Comparison of ENCODE assay signal across 1 cellular context in the genomic region with DNA sequence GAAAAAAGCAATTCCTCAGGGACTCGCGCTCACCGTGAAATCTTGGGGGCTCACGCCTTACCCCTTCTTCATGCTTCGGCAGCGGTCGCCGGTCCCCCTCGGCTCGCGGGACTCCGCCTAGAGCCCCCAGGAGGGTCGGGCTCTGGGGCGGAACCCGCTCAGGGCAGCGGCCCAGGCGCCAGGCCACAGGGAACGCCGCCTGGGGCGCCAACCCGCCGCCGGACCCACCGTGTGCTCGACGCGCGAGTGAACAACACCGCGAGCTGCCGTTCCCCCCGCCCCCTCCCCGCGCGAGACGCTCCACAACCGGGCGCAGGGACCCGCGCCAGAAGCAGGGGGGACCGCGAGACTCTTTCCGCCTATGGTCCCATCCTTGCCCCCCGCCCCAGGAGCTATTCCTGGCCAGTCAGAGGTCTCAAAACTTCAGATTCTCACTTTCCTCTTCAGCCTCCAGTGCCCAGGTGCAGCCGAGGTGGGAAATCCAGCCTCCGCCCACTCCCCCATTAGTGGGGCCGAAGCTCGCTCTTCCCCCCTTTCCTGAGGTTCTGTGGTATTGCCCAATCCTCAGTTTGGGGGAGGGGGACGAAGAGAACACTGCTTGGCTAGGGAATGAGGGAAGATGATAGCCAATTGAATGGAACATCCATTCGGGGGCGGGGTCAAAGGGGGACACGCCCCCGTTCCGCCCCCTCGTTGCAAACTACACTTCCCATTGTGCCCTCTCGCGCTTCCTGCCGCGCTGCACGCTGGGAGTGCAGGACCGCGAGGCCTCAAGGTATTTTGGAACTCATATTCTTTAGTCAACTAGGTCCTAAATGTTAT.
A peak's percentile ranks its signal among the peaks of the same experiment; 100 is the strongest.
TF ChIP-seq lines count a peak whose summit lies in the region.

A gene (minus strand): TSS at position 265 of the 822 bp plus-strand sequence. CDS start 52,069 bp downstream, outside the sequence.

TF ChIP-seq in K562, 482 proteins besides CTCF, POLR2A, EP300 and RAD21 (continued from another document and continues in another):
- TF ChIP-seq, protein P1, sequence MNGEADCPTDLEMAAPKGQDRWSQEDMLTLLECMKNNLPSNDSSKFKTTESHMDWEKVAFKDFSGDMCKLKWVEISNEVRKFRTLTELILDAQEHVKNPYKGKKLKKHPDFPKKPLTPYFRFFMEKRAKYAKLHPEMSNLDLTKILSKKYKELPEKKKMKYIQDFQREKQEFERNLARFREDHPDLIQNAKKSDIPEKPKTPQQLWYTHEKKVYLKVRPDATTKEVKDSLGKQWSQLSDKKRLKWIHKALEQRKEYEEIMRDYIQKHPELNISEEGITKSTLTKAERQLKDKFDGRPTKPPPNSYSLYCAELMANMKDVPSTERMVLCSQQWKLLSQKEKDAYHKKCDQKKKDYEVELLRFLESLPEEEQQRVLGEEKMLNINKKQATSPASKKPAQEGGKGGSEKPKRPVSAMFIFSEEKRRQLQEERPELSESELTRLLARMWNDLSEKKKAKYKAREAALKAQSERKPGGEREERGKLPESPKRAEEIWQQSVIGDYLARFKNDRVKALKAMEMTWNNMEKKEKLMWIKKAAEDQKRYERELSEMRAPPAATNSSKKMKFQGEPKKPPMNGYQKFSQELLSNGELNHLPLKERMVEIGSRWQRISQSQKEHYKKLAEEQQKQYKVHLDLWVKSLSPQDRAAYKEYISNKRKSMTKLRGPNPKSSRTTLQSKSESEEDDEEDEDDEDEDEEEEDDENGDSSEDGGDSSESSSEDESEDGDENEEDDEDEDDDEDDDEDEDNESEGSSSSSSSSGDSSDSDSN (IDR thresholded peaks at IDR 0.05; ENCODE audit: borderline replicate concordance in 1 of 2, low read depth in 2 of 2, low read length in 2 of 2): no peak
- TF ChIP-seq ZNF134 (CRISPR knock-in tag; conservative IDR thresholded peaks at IDR 0.05) (no peak), ZNF75A (CRISPR knock-in tag; IDR thresholded peaks at IDR 0.05) (no peak), WHSC1 (IDR thresholded peaks at IDR 0.05; ENCODE audit: low read length) (no peak), SPI1 (IDR thresholded peaks at IDR 0.05; ENCODE audit: borderline replicate concordance, low read depth, low read length) (peak; percentile 38; the same call in 1 of the 2 replicates), ZNF561 (CRISPR knock-in tag; conservative IDR thresholded peaks at IDR 0.05) (no peak), MYNN (IDR thresholded peaks at IDR 0.05) (no peak), MYNN (CRISPR knock-in tag; IDR thresholded peaks at IDR 0.05) (no peak), EHMT2 (IDR thresholded peaks at IDR 0.05) (no peak), ZNF253 (CRISPR knock-in tag; conservative IDR thresholded peaks at IDR 0.05) (no peak), ILK (tag; IDR thresholded peaks at IDR 0.05; ENCODE audit: borderline replicate concordance, low read depth) (no peak), FOXA3 (CRISPR knock-in tag; conservative IDR thresholded peaks at IDR 0.05 in 1 of 2, IDR thresholded peaks at IDR 0.05 in 1 of 2) (no peak), MIER1 (IDR thresholded peaks at IDR 0.05; ENCODE audit: low read depth) (no peak), TOE1 (IDR thresholded peaks at IDR 0.05; ENCODE audit: borderline replicate concordance) (peak; percentile 93), TOE1 (CRISPR knock-in tag; IDR thresholded peaks at IDR 0.05; ENCODE audit: borderline replicate concordance, low read depth) (0 out of 2 replicates have a peak, but pooled peaks have one; percentile 45), ZFP30 (CRISPR knock-in tag; IDR thresholded peaks at IDR 0.05; ENCODE audit: borderline replicate concordance) (no peak), ZNF699 (CRISPR knock-in tag; IDR thresholded peaks at IDR 0.05; ENCODE audit: insufficient replicate concordance) (no peak), DACH1 (IDR thresholded peaks at IDR 0.05; ENCODE audit: partially characterized antibody) (no peak), CCAR2 (IDR thresholded peaks at IDR 0.05; ENCODE audit: low read depth, low read length) (no peak), SRSF3 (IDR thresholded peaks at IDR 0.05; ENCODE audit: insufficient read depth, low read length) (no peak), HDAC2 (IDR thresholded peaks at IDR 0.05) (peak; percentile 39; the same call in 1 of the 2 replicates), SNRNP70 (optimal IDR thresholded peaks at IDR 0.05; ENCODE audit: low read depth, low read length) (no peak), HNRNPUL1 (IDR thresholded peaks at IDR 0.05; ENCODE audit: low read length) (no peak), MCM2 (IDR thresholded peaks at IDR 0.05; ENCODE audit: low read depth) (no peak), CSDE1 (IDR thresholded peaks at IDR 0.05) (no peak), ZNF764 (CRISPR knock-in tag; IDR thresholded peaks at IDR 0.05; ENCODE audit: low read depth) (no peak), SMAD3 (CRISPR knock-in tag; conservative IDR thresholded peaks at IDR 0.05) (no peak), HMG20B (CRISPR knock-in tag; IDR thresholded peaks at IDR 0.05) (no peak), POLR3G (IDR thresholded peaks at IDR 0.05; ENCODE audit: extremely low read depth, insufficient read length, insufficient replicate concordance) (no peak), SMAD1 (IDR thresholded peaks at IDR 0.05; ENCODE audit: low read depth, low read length, partially characterized antibody) (no peak)
- TF ChIP-seq, protein P2, sequence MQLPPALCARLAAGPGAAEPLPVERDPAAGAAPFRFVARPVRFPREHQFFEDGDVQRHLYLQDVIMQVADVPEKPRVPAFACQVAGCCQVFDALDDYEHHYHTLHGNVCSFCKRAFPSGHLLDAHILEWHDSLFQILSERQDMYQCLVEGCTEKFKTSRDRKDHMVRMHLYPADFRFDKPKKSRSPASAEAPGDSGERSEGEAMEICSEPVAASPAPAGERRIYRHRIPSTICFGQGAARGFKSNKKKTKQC (CRISPR knock-in tag; IDR thresholded peaks at IDR 0.05): no peak
- TF ChIP-seq, protein P3, sequence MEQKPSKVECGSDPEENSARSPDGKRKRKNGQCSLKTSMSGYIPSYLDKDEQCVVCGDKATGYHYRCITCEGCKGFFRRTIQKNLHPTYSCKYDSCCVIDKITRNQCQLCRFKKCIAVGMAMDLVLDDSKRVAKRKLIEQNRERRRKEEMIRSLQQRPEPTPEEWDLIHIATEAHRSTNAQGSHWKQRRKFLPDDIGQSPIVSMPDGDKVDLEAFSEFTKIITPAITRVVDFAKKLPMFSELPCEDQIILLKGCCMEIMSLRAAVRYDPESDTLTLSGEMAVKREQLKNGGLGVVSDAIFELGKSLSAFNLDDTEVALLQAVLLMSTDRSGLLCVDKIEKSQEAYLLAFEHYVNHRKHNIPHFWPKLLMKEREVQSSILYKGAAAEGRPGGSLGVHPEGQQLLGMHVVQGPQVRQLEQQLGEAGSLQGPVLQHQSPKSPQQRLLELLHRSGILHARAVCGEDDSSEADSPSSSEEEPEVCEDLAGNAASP (IDR thresholded peaks at IDR 0.05): no peak
- TF ChIP-seq, protein P4, sequence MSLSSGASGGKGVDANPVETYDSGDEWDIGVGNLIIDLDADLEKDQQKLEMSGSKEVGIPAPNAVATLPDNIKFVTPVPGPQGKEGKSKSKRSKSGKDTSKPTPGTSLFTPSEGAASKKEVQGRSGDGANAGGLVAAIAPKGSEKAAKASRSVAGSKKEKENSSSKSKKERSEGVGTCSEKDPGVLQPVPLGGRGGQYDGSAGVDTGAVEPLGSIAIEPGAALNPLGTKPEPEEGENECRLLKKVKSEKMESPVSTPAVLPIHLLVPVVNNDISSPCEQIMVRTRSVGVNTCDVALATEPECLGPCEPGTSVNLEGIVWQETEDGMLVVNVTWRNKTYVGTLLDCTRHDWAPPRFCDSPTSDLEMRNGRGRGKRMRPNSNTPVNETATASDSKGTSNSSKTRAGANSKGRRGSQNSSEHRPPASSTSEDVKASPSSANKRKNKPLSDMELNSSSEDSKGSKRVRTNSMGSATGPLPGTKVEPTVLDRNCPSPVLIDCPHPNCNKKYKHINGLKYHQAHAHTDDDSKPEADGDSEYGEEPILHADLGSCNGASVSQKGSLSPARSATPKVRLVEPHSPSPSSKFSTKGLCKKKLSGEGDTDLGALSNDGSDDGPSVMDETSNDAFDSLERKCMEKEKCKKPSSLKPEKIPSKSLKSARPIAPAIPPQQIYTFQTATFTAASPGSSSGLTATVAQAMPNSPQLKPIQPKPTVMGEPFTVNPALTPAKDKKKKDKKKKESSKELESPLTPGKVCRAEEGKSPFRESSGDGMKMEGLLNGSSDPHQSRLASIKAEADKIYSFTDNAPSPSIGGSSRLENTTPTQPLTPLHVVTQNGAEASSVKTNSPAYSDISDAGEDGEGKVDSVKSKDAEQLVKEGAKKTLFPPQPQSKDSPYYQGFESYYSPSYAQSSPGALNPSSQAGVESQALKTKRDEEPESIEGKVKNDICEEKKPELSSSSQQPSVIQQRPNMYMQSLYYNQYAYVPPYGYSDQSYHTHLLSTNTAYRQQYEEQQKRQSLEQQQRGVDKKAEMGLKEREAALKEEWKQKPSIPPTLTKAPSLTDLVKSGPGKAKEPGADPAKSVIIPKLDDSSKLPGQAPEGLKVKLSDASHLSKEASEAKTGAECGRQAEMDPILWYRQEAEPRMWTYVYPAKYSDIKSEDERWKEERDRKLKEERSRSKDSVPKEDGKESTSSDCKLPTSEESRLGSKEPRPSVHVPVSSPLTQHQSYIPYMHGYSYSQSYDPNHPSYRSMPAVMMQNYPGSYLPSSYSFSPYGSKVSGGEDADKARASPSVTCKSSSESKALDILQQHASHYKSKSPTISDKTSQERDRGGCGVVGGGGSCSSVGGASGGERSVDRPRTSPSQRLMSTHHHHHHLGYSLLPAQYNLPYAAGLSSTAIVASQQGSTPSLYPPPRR (CRISPR knock-in tag; IDR thresholded peaks at IDR 0.05; ENCODE audit: borderline replicate concordance): 0 out of 2 replicates have a peak, but pooled peaks have one; percentile 61
- TF ChIP-seq, protein P5, sequence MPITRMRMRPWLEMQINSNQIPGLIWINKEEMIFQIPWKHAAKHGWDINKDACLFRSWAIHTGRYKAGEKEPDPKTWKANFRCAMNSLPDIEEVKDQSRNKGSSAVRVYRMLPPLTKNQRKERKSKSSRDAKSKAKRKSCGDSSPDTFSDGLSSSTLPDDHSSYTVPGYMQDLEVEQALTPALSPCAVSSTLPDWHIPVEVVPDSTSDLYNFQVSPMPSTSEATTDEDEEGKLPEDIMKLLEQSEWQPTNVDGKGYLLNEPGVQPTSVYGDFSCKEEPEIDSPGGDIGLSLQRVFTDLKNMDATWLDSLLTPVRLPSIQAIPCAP (CRISPR knock-in tag; IDR thresholded peaks at IDR 0.05; ENCODE audit: borderline replicate concordance): no peak
- TF ChIP-seq, protein P6, sequence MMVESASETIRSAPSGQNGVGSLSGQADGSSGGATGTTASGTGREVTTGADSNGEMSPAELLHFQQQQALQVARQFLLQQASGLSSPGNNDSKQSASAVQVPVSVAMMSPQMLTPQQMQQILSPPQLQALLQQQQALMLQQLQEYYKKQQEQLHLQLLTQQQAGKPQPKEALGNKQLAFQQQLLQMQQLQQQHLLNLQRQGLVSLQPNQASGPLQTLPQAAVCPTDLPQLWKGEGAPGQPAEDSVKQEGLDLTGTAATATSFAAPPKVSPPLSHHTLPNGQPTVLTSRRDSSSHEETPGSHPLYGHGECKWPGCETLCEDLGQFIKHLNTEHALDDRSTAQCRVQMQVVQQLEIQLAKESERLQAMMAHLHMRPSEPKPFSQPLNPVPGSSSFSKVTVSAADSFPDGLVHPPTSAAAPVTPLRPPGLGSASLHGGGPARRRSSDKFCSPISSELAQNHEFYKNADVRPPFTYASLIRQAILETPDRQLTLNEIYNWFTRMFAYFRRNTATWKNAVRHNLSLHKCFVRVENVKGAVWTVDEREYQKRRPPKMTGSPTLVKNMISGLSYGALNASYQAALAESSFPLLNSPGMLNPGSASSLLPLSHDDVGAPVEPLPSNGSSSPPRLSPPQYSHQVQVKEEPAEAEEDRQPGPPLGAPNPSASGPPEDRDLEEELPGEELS (CRISPR knock-in tag; IDR thresholded peaks at IDR 0.05; ENCODE audit: borderline replicate concordance): no peak
- TF ChIP-seq, protein P7, sequence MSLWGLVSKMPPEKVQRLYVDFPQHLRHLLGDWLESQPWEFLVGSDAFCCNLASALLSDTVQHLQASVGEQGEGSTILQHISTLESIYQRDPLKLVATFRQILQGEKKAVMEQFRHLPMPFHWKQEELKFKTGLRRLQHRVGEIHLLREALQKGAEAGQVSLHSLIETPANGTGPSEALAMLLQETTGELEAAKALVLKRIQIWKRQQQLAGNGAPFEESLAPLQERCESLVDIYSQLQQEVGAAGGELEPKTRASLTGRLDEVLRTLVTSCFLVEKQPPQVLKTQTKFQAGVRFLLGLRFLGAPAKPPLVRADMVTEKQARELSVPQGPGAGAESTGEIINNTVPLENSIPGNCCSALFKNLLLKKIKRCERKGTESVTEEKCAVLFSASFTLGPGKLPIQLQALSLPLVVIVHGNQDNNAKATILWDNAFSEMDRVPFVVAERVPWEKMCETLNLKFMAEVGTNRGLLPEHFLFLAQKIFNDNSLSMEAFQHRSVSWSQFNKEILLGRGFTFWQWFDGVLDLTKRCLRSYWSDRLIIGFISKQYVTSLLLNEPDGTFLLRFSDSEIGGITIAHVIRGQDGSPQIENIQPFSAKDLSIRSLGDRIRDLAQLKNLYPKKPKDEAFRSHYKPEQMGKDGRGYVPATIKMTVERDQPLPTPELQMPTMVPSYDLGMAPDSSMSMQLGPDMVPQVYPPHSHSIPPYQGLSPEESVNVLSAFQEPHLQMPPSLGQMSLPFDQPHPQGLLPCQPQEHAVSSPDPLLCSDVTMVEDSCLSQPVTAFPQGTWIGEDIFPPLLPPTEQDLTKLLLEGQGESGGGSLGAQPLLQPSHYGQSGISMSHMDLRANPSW (CRISPR knock-in tag; IDR thresholded peaks at IDR 0.05): peak; percentile 30; the same call in 1 of the 2 replicates
- TF ChIP-seq, protein P8, sequence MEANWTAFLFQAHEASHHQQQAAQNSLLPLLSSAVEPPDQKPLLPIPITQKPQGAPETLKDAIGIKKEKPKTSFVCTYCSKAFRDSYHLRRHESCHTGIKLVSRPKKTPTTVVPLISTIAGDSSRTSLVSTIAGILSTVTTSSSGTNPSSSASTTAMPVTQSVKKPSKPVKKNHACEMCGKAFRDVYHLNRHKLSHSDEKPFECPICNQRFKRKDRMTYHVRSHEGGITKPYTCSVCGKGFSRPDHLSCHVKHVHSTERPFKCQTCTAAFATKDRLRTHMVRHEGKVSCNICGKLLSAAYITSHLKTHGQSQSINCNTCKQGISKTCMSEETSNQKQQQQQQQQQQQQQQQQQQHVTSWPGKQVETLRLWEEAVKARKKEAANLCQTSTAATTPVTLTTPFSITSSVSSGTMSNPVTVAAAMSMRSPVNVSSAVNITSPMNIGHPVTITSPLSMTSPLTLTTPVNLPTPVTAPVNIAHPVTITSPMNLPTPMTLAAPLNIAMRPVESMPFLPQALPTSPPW (CRISPR knock-in tag; IDR thresholded peaks at IDR 0.05): peak; percentile 78
- TF ChIP-seq, protein P9, sequence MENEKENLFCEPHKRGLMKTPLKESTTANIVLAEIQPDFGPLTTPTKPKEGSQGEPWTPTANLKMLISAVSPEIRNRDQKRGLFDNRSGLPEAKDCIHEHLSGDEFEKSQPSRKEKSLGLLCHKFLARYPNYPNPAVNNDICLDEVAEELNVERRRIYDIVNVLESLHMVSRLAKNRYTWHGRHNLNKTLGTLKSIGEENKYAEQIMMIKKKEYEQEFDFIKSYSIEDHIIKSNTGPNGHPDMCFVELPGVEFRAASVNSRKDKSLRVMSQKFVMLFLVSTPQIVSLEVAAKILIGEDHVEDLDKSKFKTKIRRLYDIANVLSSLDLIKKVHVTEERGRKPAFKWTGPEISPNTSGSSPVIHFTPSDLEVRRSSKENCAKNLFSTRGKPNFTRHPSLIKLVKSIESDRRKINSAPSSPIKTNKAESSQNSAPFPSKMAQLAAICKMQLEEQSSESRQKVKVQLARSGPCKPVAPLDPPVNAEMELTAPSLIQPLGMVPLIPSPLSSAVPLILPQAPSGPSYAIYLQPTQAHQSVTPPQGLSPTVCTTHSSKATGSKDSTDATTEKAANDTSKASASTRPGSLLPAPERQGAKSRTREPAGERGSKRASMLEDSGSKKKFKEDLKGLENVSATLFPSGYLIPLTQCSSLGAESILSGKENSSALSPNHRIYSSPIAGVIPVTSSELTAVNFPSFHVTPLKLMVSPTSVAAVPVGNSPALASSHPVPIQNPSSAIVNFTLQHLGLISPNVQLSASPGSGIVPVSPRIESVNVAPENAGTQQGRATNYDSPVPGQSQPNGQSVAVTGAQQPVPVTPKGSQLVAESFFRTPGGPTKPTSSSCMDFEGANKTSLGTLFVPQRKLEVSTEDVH (IDR thresholded peaks at IDR 0.05; ENCODE audit: low read depth, partially characterized antibody): no peak
